In the genomic region with DNA sequence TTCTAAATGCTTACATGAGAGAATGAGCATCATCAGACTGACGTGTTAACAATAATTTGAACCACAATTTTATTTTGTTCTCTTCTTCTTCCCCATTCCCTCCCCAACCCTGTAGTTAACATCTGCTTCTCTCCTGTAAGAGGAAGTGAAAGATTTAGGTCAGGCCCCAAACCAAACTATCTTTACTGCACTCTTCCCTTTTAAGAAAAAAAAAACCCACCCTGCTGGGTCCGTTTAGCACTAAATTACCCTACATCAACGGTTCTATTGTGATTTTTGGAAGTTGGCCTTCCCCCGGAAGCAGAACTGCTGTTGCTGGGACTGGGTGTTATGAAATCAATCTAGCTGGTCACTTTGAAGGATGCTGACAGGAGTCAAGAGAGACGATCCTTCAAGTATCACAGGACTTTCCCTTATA, we compare ENCODE assay signal across 10 cellular contexts. TPM values are rescaled to one million over a fixed set of nuclear protein-coding genes. Genes with fewer than 3 reads are reported as not detected.
DNase-seq lines count a peak whose midpoint lies in the region; ATAC-seq and TF ChIP-seq lines count a peak whose summit lies in the region.
"Had no signal": no experiment of that assay in that cellular context is flagged by ENCODE, and none has a peak within 500 bp of the region (broad histone marks: within the 10 kb centered on the region; RNA-seq: fewer than 3 reads in every experiment).

No MANE protein-coding gene starts in this region.

- H3K27ac ChIP-seq in caudate nucleus (ENCODE audit: low read depth, low read length) (peak overlapping the region; percentile 6), dorsolateral prefrontal cortex (peak overlapping the region in 1 of 59 donors; percentile 12)

- H3K4me3 ChIP-seq in GM12864 (ENCODE audit: low read depth, low read length), result no peak overlapping the region
- no peak overlapping the region for H3K4me3 ChIP-seq in dorsolateral prefrontal cortex

- TF ChIP-seq CTCF in GM12864 (IDR thresholded peaks at IDR 0.05; ENCODE audit: low read depth, low read length, missing control alignments) (no peak), dorsolateral prefrontal cortex (IDR thresholded peaks at IDR 0.05 in 54 of 56, conservative IDR thresholded peaks at IDR 0.05 in 2 of 56; ENCODE audit: low read depth in 1 of 56, partially characterized antibody in 56 of 56) (no peak)

- peak; percentile 74 for DNase-seq in GM12864 (ENCODE audit: low read depth)
- DNase-seq in caudate nucleus (lab: John Stamatoyannopoulos, UW), result peak in 9 of 61 donors; percentile 1 to 19 (median 5)
- no peak for DNase-seq in NCI-H2107 (lab: John Stamatoyannopoulos, UW)
- DNase-seq in COLO668 (lab: John Stamatoyannopoulos, UW; ENCODE audit: unreplicated experiment), result no peak
- DNase-seq in dorsolateral prefrontal cortex, result no peak
- DNase-seq: DMS 273 treated with DMSO at 0.1 percent for 48 hours, NCI-H524 had no signal

- H3K27me3 ChIP-seq in dorsolateral prefrontal cortex, result no peaks in the 10 kb centered on the region

- peak; percentile 89 for ATAC-seq in GM21381 (IDR thresholded peaks at IDR 0.05; ENCODE audit: unreplicated experiment)
- peak; percentile 90 for ATAC-seq in HG03354 (IDR thresholded peaks at IDR 0.05; ENCODE audit: poor library complexity, severe bottlenecking, unreplicated experiment)
- ATAC-seq in SK-N-SH treated with all-trans-retinoic acid at 6 μM for 48 hours, result no peak

- intact Hi-C loops in dorsolateral prefrontal cortex (cut with DNase I), result no loop called here

TF ChIP-seq in SK-N-SH treated with all-trans-retinoic acid at 6 μM for 48 hours, 23 proteins besides CTCF, POLR2A, EP300 and RAD21:
- TF ChIP-seq ZFP30 (CRISPR knock-in tag; IDR thresholded peaks at IDR 0.05) (no peak), ZFP3 (CRISPR knock-in tag; IDR thresholded peaks at IDR 0.05) (no peak), RARB (CRISPR knock-in tag; IDR thresholded peaks at IDR 0.05) (no peak), CSDC2 (CRISPR knock-in tag; IDR thresholded peaks at IDR 0.05) (no peak), ARNTL (CRISPR knock-in tag; IDR thresholded peaks at IDR 0.05; ENCODE audit: borderline replicate concordance, low read depth) (no peak), ESRRG (CRISPR knock-in tag; IDR thresholded peaks at IDR 0.05) (no peak), BACH2 (CRISPR knock-in tag; IDR thresholded peaks at IDR 0.05; ENCODE audit: borderline replicate concordance) (no peak), ISL1 (CRISPR knock-in tag; IDR thresholded peaks at IDR 0.05) (no peak), ZNF8 (CRISPR knock-in tag; IDR thresholded peaks at IDR 0.05) (no peak), TOX (CRISPR knock-in tag; IDR thresholded peaks at IDR 0.05; ENCODE audit: borderline replicate concordance) (no peak), ZNF70 (CRISPR knock-in tag; IDR thresholded peaks at IDR 0.05) (no peak)
- TF ChIP-seq, protein P1, sequence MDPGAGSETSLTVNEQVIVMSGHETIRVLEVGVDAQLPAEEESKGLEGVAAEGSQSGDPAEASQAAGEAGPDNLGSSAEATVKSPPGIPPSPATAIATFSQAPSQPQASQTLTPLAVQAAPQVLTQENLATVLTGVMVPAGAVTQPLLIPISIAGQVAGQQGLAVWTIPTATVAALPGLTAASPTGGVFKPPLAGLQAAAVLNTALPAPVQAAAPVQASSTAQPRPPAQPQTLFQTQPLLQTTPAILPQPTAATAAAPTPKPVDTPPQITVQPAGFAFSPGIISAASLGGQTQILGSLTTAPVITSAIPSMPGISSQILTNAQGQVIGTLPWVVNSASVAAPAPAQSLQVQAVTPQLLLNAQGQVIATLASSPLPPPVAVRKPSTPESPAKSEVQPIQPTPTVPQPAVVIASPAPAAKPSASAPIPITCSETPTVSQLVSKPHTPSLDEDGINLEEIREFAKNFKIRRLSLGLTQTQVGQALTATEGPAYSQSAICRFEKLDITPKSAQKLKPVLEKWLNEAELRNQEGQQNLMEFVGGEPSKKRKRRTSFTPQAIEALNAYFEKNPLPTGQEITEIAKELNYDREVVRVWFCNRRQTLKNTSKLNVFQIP (CRISPR knock-in tag; IDR thresholded peaks at IDR 0.05; ENCODE audit: borderline replicate concordance, low read depth), result no peak
- TF ChIP-seq, protein P2, sequence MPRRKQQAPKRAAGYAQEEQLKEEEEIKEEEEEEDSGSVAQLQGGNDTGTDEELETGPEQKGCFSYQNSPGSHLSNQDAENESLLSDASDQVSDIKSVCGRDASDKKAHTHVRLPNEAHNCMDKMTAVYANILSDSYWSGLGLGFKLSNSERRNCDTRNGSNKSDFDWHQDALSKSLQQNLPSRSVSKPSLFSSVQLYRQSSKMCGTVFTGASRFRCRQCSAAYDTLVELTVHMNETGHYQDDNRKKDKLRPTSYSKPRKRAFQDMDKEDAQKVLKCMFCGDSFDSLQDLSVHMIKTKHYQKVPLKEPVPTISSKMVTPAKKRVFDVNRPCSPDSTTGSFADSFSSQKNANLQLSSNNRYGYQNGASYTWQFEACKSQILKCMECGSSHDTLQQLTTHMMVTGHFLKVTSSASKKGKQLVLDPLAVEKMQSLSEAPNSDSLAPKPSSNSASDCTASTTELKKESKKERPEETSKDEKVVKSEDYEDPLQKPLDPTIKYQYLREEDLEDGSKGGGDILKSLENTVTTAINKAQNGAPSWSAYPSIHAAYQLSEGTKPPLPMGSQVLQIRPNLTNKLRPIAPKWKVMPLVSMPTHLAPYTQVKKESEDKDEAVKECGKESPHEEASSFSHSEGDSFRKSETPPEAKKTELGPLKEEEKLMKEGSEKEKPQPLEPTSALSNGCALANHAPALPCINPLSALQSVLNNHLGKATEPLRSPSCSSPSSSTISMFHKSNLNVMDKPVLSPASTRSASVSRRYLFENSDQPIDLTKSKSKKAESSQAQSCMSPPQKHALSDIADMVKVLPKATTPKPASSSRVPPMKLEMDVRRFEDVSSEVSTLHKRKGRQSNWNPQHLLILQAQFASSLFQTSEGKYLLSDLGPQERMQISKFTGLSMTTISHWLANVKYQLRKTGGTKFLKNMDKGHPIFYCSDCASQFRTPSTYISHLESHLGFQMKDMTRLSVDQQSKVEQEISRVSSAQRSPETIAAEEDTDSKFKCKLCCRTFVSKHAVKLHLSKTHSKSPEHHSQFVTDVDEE (CRISPR knock-in tag; IDR thresholded peaks at IDR 0.05), result no peak
- TF ChIP-seq, protein P3, sequence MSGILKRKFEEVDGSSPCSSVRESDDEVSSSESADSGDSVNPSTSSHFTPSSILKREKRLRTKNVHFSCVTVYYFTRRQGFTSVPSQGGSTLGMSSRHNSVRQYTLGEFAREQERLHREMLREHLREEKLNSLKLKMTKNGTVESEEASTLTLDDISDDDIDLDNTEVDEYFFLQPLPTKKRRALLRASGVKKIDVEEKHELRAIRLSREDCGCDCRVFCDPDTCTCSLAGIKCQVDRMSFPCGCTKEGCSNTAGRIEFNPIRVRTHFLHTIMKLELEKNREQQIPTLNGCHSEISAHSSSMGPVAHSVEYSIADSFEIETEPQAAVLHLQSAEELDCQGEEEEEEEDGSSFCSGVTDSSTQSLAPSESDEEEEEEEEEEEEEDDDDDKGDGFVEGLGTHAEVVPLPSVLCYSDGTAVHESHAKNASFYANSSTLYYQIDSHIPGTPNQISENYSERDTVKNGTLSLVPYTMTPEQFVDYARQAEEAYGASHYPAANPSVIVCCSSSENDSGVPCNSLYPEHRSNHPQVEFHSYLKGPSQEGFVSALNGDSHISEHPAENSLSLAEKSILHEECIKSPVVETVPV (CRISPR knock-in tag; IDR thresholded peaks at IDR 0.05), result no peak

RNA-seq across cellular contexts. Expression of a gene that starts 49.4 kb away (rescaled TPM):
- total RNA-seq in dorsolateral prefrontal cortex, result 10 to 100 TPM in 104 of 120 experiments, 1 to 10 TPM in 16; 4.6 to 36.6 (median 15.2) TPM
